ENCODE assay signal across 2 cellular contexts in genomic region chr1:52727114-52727586, GRCh38.
TF ChIP-seq lines count a peak whose summit lies in the region.

No MANE protein-coding gene starts in this region.

TF ChIP-seq in SK-N-SH, 30 proteins besides CTCF, POLR2A, EP300 and RAD21 (continued from another document):
- TF ChIP-seq GATA2 (CRISPR knock-in tag; IDR thresholded peaks at IDR 0.05) (peak; percentile 9; the same call in 1 of the 2 replicates), REST (IDR thresholded peaks at IDR 0.05; ENCODE audit: low read depth, low read length) (no peak)
TF ChIP-seq in SK-N-SH: peak in this region for 1.

TF ChIP-seq in endothelial cell of umbilical vein, 7 proteins besides CTCF, POLR2A, EP300 and RAD21 (continued from another document):
- TF ChIP-seq JUN (IDR thresholded peaks at IDR 0.05; ENCODE audit: borderline replicate concordance, insufficient read depth, insufficient read length, low read depth) (no peak), EZH2 (IDR thresholded peaks at IDR 0.05; ENCODE audit: borderline replicate concordance, low read depth, low read length, severe bottlenecking) (no peak), GATA2 (IDR thresholded peaks at IDR 0.05; ENCODE audit: insufficient read depth, insufficient read length, low read depth, low read length) (no peak), FOS (IDR thresholded peaks at IDR 0.05; ENCODE audit: borderline replicate concordance, insufficient read depth, low read length) (no peak), POLR2AphosphoS5 (IDR thresholded peaks at IDR 0.05; ENCODE audit: insufficient read depth, low read depth, low read length) (no peak)
